In the genomic region with DNA sequence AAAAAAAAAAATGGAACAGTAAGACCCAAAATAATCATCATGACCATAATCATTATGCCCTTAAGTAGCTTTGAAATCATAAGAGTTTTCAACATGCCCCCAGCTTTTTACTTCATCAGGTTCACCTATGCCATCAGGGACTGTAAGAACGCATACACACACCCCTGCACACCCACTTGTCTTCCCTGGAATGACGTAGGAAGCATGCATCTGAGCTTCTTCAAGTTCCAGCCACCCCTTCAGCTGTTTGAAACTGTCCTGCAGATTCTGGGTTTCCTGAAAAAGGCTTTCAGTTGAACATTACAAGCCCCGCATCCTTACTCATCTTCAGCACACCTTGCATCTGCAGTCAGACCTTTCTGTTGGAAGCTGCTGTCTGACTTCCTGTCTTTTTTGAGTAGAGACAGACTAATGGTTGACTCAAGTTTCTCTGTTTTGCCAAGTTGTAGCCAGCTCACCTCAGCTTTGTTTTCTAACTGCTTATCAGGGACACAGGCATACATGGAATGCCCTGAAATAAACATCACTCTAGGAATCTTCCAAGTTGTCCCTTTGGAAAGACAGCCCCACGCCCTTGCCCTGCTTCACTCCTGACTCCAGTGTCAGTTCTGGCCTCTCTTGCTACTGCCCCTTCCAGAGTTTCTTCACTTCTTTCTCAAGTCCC, we compare ENCODE assay signal across 20 cellular contexts. TPM values are rescaled to one million over a fixed set of nuclear protein-coding genes. Genes with fewer than 3 reads are reported as not detected.
DNase-seq lines count a peak whose midpoint lies in the region; ATAC-seq and TF ChIP-seq lines count a peak whose summit lies in the region.
"Had no signal": no experiment of that assay in that cellular context is flagged by ENCODE, and none has a peak within 500 bp of the region (broad histone marks: within the 10 kb centered on the region; RNA-seq: fewer than 3 reads in every experiment).

No MANE protein-coding gene starts in this region.

- no peaks in the 10 kb centered on the region for H3K9me2 ChIP-seq in GM23338 (ENCODE audit: insufficient read depth)

- H3K36me3 ChIP-seq in GM23338 (ENCODE audit: insufficient read depth) = peaks cover 24% of the 10 kb centered on the region
- no peaks in the 10 kb centered on the region for H3K36me3 ChIP-seq in neural progenitor cell

- H3K4me3 ChIP-seq in GM23338 = no peak overlapping the region
- no peak overlapping the region for H3K4me3 ChIP-seq in neural progenitor cell
- H3K4me3 ChIP-seq: lower lobe of right lung, spleen, thoracic aorta had no signal

- H3K9me3 Mint-ChIP-seq in T-helper 2 cell treated with Interferon-gamma antibody and Interleukin-4, amounts not matched to agents 5 μg/mL and 100 μg/mL, for 36 hours = no peaks in the 10 kb centered on the region
- H3K9me3 Mint-ChIP-seq in GM23338 = no peaks in the 10 kb centered on the region
- no peaks in the 10 kb centered on the region for H3K9me3 Mint-ChIP-seq in neural progenitor cell
- H3K9me3 Mint-ChIP-seq: activated T-helper 17 cell treated with anti-CD3 and anti-CD28 coated beads, Interleukin-2, amount 50 U/mL, for 72 hours; naive thymus-derived CD4-positive, alpha-beta T cell had no signal

- no peak for DNase-seq in T-helper 2 cell treated with Interferon-gamma antibody and Interleukin-4, amounts not matched to agents 5 μg/mL and 100 μg/mL, for 36 hours (ENCODE audit: low spot score)
- DNase-seq in T-helper 2 cell (no peak), GM23338 (ENCODE audit: low spot score) (no peak), caudate nucleus (lab: John Stamatoyannopoulos, UW) (peak in 21 of 61 donors; percentile 16 to 91 (median 41)), neural progenitor cell (ENCODE audit: low spot score) (no peak), Kasumi-1 (lab: John Stamatoyannopoulos, UW) (no peak), RPMI8226 (no peak), AML-193 (lab: John Stamatoyannopoulos, UW) (no peak)
- DNase-seq: cortex of kidney; HCEC 1CT; lower lobe of right lung; naive thymus-derived CD4-positive, alpha-beta T cell; NCI-H2029; NCI-H524; SHP77; spleen had no signal

- no peaks in the 10 kb centered on the region for H3K27me3 Mint-ChIP-seq in T-helper 2 cell treated with Interferon-gamma antibody and Interleukin-4, amounts not matched to agents 5 μg/mL and 100 μg/mL, for 36 hours (ENCODE audit: low read depth)
- no peaks in the 10 kb centered on the region for H3K27me3 Mint-ChIP-seq in GM23338 (ENCODE audit: insufficient read depth, low read depth, poor library complexity)
- no peaks in the 10 kb centered on the region for H3K27me3 Mint-ChIP-seq in neural progenitor cell (ENCODE audit: insufficient read depth, low read depth)
- H3K27me3 Mint-ChIP-seq: activated T-helper 17 cell treated with anti-CD3 and anti-CD28 coated beads, Interleukin-2, amount 50 U/mL, for 72 hours; naive thymus-derived CD4-positive, alpha-beta T cell had no signal

- no peaks in the 10 kb centered on the region for H3F3A ChIP-seq in GM23338 (replicated peaks; ENCODE audit: low read depth)
- no peaks in the 10 kb centered on the region for H3F3A ChIP-seq in neural progenitor cell (ENCODE audit: low read depth)

- H2AFZ ChIP-seq in GM23338 = no peak overlapping the region
- H2AFZ ChIP-seq in neural progenitor cell (replicated peaks) = no peak overlapping the region

- no peak overlapping the region for H3K27ac ChIP-seq in GM23338 (ENCODE audit: low read depth)
- H3K27ac ChIP-seq in caudate nucleus (ENCODE audit: low read depth, low read length) = peak overlapping the region; percentile 22
- no peak overlapping the region for H3K27ac ChIP-seq in neural progenitor cell
- H3K27ac ChIP-seq: 22Rv1 had no signal

- peaks cover 4% of the 10 kb centered on the region for H4K20me1 ChIP-seq in GM23338 (replicated peaks; ENCODE audit: insufficient read depth)
- no peaks in the 10 kb centered on the region for H4K20me1 ChIP-seq in neural progenitor cell (ENCODE audit: low read depth)

- H3K9me3 ChIP-seq in neural progenitor cell (ENCODE audit: low read depth) = no peaks in the 10 kb centered on the region
- H3K9me3 ChIP-seq: lower lobe of right lung, spleen, thoracic aorta had no signal

- peak overlapping the region; percentile 52 for H3K27ac Mint-ChIP-seq in T-helper 2 cell treated with Interferon-gamma antibody and Interleukin-4, amounts not matched to agents 5 μg/mL and 100 μg/mL, for 36 hours
- H3K27ac Mint-ChIP-seq in GM23338 = peak overlapping the region; percentile 11; the same call in 1 of the 2 replicates
- peak overlapping the region; percentile 85 for H3K27ac Mint-ChIP-seq in neural progenitor cell
- H3K27ac Mint-ChIP-seq: activated T-helper 17 cell treated with anti-CD3 and anti-CD28 coated beads, Interleukin-2, amount 50 U/mL, for 72 hours had no signal

- H3K36me3 Mint-ChIP-seq in T-helper 2 cell treated with Interferon-gamma antibody and Interleukin-4, amounts not matched to agents 5 μg/mL and 100 μg/mL, for 36 hours (ENCODE audit: low read depth) = peaks cover 42% of the 10 kb centered on the region
- H3K36me3 Mint-ChIP-seq in GM23338 (ENCODE audit: low read depth) = peaks cover 47% of the 10 kb centered on the region
- H3K36me3 Mint-ChIP-seq in neural progenitor cell = peaks cover 25% of the 10 kb centered on the region

- H3K4me1 ChIP-seq in GM23338 (ENCODE audit: insufficient read depth) = no peaks in the 10 kb centered on the region
- no peaks in the 10 kb centered on the region for H3K4me1 ChIP-seq in neural progenitor cell
- H3K4me1 ChIP-seq: lower lobe of right lung had no signal

- H3K4me3 Mint-ChIP-seq in T-helper 2 cell treated with Interferon-gamma antibody and Interleukin-4, amounts not matched to agents 5 μg/mL and 100 μg/mL, for 36 hours = no peak overlapping the region
- H3K4me3 Mint-ChIP-seq in GM23338 = no peak overlapping the region
- H3K4me3 Mint-ChIP-seq in neural progenitor cell = no peak overlapping the region
- H3K4me3 Mint-ChIP-seq: activated T-helper 17 cell treated with anti-CD3 and anti-CD28 coated beads, Interleukin-2, amount 50 U/mL, for 72 hours; naive thymus-derived CD4-positive, alpha-beta T cell had no signal

- H3K79me2 ChIP-seq in GM23338 (replicated peaks; ENCODE audit: insufficient read depth) (no peaks in the 10 kb centered on the region), neural progenitor cell (ENCODE audit: low read depth) (no peaks in the 10 kb centered on the region)

- H3K4me2 ChIP-seq in GM23338 (no peak overlapping the region), neural progenitor cell (no peak overlapping the region)

- ATAC-seq in GM23338 = no peak
- ATAC-seq: activated T-helper 17 cell treated with anti-CD3 and anti-CD28 coated beads, Interleukin-2, amount 50 U/mL, for 72 hours; lower lobe of right lung; naive thymus-derived CD4-positive, alpha-beta T cell had no signal

- H3K9ac ChIP-seq in neural progenitor cell = no peak overlapping the region

- H3K4me1 Mint-ChIP-seq in T-helper 2 cell treated with Interferon-gamma antibody and Interleukin-4, amounts not matched to agents 5 μg/mL and 100 μg/mL, for 36 hours (ENCODE audit: low read depth) = peaks cover 2% of the 10 kb centered on the region
- H3K4me1 Mint-ChIP-seq in GM23338 = no peaks in the 10 kb centered on the region
- peaks cover 3% of the 10 kb centered on the region for H3K4me1 Mint-ChIP-seq in neural progenitor cell
- H3K4me1 Mint-ChIP-seq: activated T-helper 17 cell treated with anti-CD3 and anti-CD28 coated beads, Interleukin-2, amount 50 U/mL, for 72 hours had no signal

- no peaks in the 10 kb centered on the region for H3K27me3 ChIP-seq in GM23338 (ENCODE audit: insufficient read depth)
- no peaks in the 10 kb centered on the region for H3K27me3 ChIP-seq in neural progenitor cell
- H3K27me3 ChIP-seq: spleen had no signal

- TF ChIP-seq CTCF in GM23338 (conservative IDR thresholded peaks at IDR 0.05; ENCODE audit: low read depth in 2 of 2) (no peak), neural progenitor cell (IDR thresholded peaks at IDR 0.05) (no peak)

TF ChIP-seq in GM23338, 12 proteins besides CTCF, POLR2A, EP300 and RAD21 (continues in another document):
- TF ChIP-seq POLR2AphosphoS5 (IDR thresholded peaks at IDR 0.05; ENCODE audit: low read depth) = no peak
- no peak for TF ChIP-seq JUNB (IDR thresholded peaks at IDR 0.05; ENCODE audit: unreplicated experiment)
- TF ChIP-seq EZH2phosphoT487 (IDR thresholded peaks at IDR 0.05; ENCODE audit: unreplicated experiment) = no peak
- TF ChIP-seq, protein P1, sequence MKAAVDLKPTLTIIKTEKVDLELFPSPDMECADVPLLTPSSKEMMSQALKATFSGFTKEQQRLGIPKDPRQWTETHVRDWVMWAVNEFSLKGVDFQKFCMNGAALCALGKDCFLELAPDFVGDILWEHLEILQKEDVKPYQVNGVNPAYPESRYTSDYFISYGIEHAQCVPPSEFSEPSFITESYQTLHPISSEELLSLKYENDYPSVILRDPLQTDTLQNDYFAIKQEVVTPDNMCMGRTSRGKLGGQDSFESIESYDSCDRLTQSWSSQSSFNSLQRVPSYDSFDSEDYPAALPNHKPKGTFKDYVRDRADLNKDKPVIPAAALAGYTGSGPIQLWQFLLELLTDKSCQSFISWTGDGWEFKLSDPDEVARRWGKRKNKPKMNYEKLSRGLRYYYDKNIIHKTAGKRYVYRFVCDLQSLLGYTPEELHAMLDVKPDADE (IDR thresholded peaks at IDR 0.05) = no peak
- TF ChIP-seq EZH2 (IDR thresholded peaks at IDR 0.05; ENCODE audit: low read depth, unreplicated experiment) = no peak
- TF ChIP-seq ZNF331 (CRISPR knock-in tag; IDR thresholded peaks at IDR 0.05; ENCODE audit: low read depth) = no peak
- TF ChIP-seq CREB1 (CRISPR knock-in tag; IDR thresholded peaks at IDR 0.05; ENCODE audit: low read depth) = no peak
- no peak for TF ChIP-seq STAT1 (IDR thresholded peaks at IDR 0.05; ENCODE audit: unreplicated experiment)
- no peak for TF ChIP-seq ZNF114 (CRISPR knock-in tag; IDR thresholded peaks at IDR 0.05)

RNA-seq across cellular contexts. Expression of a gene that starts 37.0 kb away (rescaled TPM):
- total RNA-seq in GM23338 (2014; rRNA removed; shearing (Covaris generic)) = 30.4 and 38.1 TPM in 2 replicates
- polyA plus RNA-seq in GM23338 (2016; fragmentation: Nextera tagmentation; extraction: Ambion mirVana) = 23.4 and 23.5 TPM in 2 replicates
- 8.1 and 11.8 TPM in 2 replicates for total RNA-seq in neural progenitor cell (ENCODE audit: low replicate concordance)

RNA-seq across cellular contexts. Expression of a gene that starts 37.4 kb away (rescaled TPM):
- 17.2 and 25.6 TPM in 2 replicates for total RNA-seq in GM23338 (2014; rRNA removed; shearing (Covaris generic))
- polyA plus RNA-seq in GM23338 (2016; fragmentation: Nextera tagmentation; extraction: Ambion mirVana) = 6.1 and 7.8 TPM in 2 replicates
- 2.8 and 10.7 TPM in 2 replicates for total RNA-seq in neural progenitor cell (ENCODE audit: low replicate concordance)

RNA-seq across cellular contexts. Expression of a gene that starts 46.1 kb away (rescaled TPM):
- total RNA-seq in GM23338 (2014; rRNA removed; shearing (Covaris generic)) = 71.1 and 71.4 TPM in 2 replicates
- polyA plus RNA-seq in GM23338 (2016; fragmentation: Nextera tagmentation; extraction: Ambion mirVana) = 32.3 and 32.9 TPM in 2 replicates
- total RNA-seq in neural progenitor cell (ENCODE audit: low replicate concordance) = 75.4 and 88.5 TPM in 2 replicates

RNA-seq across cellular contexts. Expression of a gene that starts 46.4 kb away (rescaled TPM):
- 4.9 and 6.5 TPM in 2 replicates for total RNA-seq in GM23338 (2014; rRNA removed; shearing (Covaris generic))
- 4.2 TPM in 2 replicates for polyA plus RNA-seq in GM23338 (2016; fragmentation: Nextera tagmentation; extraction: Ambion mirVana)
- total RNA-seq in neural progenitor cell (ENCODE audit: low replicate concordance) = 4.6 and 5.3 TPM in 2 replicates

RNA-seq across cellular contexts. Expression of a gene that starts 55.6 kb away (rescaled TPM):
- total RNA-seq in GM23338 (2014; rRNA removed; shearing (Covaris generic)) = 0.21 TPM in 1 of 2 replicates, not detected in the other
- polyA plus RNA-seq in GM23338 (2016; fragmentation: Nextera tagmentation; extraction: Ambion mirVana) = 0.31 TPM in 1 of 2 replicates, not detected in the other
- 0.06 TPM in 1 of 2 replicates, not detected in the other for total RNA-seq in neural progenitor cell (ENCODE audit: low replicate concordance)
- total RNA-seq: activated T-helper 17 cell treated with anti-CD3 and anti-CD28 coated beads, Interleukin-2, amount 50 U/mL, for 72 hours; G401; lower lobe of right lung; thoracic aorta had no signal
- polyA plus RNA-seq: naive thymus-derived CD4-positive, alpha-beta T cell had no signal

Comparison
In these comparisons a context has a peak if more than half of its experiments do, and no peak if none do; other contexts are left out.
1. H3K27ac Mint-ChIP-seq: peak in every context shown above with its lines; median percentile 85 in neural progenitor cell; 52 in T-helper 2 cell treated with Interferon-gamma antibody and Interleukin-4, amounts not matched to agents 5 μg/mL and 100 μg/mL, for 36 hours; 11 in GM23338.